In genomic region chr1:17437260-17438175, GRCh38 we compare ENCODE assay signal across 8 cellular contexts. TPM values are rescaled to one million over a fixed set of nuclear protein-coding genes. Genes with fewer than 3 reads are reported as not detected.
A peak's percentile ranks its signal among the peaks of the same experiment; 100 is the strongest.
DNase-seq lines count a peak whose midpoint lies in the region; ATAC-seq and TF ChIP-seq lines count a peak whose summit lies in the region.

No MANE protein-coding gene starts in this region.

- ATAC-seq in HG03039 (IDR thresholded peaks at IDR 0.05; ENCODE audit: unreplicated experiment) (peak; percentile 26), upper lobe of right lung (peak; percentile 68)

- peak overlapping the region; percentile 77 for H3K4me3 Mint-ChIP-seq in osteocyte (ENCODE audit: unreplicated experiment)

- intact Hi-C loops in upper lobe of right lung (cut with DNase I): no loop called here

- H3K27me3 ChIP-seq in Peyer's patch: no peaks in the 10 kb centered on the region
- no peaks in the 10 kb centered on the region for H3K27me3 ChIP-seq in upper lobe of right lung

- no peaks in the 10 kb centered on the region for H3K9me3 ChIP-seq in Peyer's patch
- H3K9me3 ChIP-seq in upper lobe of right lung: no peaks in the 10 kb centered on the region

- peaks cover 44% of the 10 kb centered on the region for H3K4me1 Mint-ChIP-seq in osteocyte (ENCODE audit: unreplicated experiment)

- H3K36me3 ChIP-seq in Peyer's patch (no peaks in the 10 kb centered on the region), upper lobe of right lung (peaks cover 7% of the 10 kb centered on the region)

- H3K27me3 Mint-ChIP-seq in osteocyte (ENCODE audit: unreplicated experiment): no peaks in the 10 kb centered on the region

- H3K27ac Mint-ChIP-seq in osteocyte (ENCODE audit: unreplicated experiment): peak overlapping the region; percentile 76

- no peaks in the 10 kb centered on the region for H3K9me3 Mint-ChIP-seq in osteocyte (ENCODE audit: unreplicated experiment)

- TF ChIP-seq CTCF in Peyer's patch (IDR thresholded peaks at IDR 0.05) (no peak), osteocyte (IDR thresholded peaks at IDR 0.05) (no peak), upper lobe of right lung (IDR thresholded peaks at IDR 0.05) (no peak)

- H3K4me3 ChIP-seq in Peyer's patch (peak overlapping the region; percentile 65 to 96 (median 79)), upper lobe of right lung (peak overlapping the region; percentile 66)

- no peak for TF ChIP-seq POLR2A in Peyer's patch (IDR thresholded peaks at IDR 0.05)

- peaks cover 13% of the 10 kb centered on the region for H3K36me3 Mint-ChIP-seq in osteocyte (ENCODE audit: unreplicated experiment)

- DNase-seq in NCI-H2029 (lab: John Stamatoyannopoulos, UW) (peak; percentile 24), NCI-H2029 treated with DMSO at 0.1 percent for 48 hours (lab: John Stamatoyannopoulos, UW) (no peak), Peyer's patch (peak; percentile 55 to 73 (median 61)), globus pallidus (ENCODE audit: low spot score) (peak; percentile 51), osteocyte (ENCODE audit: extremely low spot score, unreplicated experiment) (no peak), upper lobe of right lung (peak; percentile 76)
- peak; percentile 65 for DNase-seq in activated naive CD4-positive, alpha-beta T cell treated with Interleukin-2 at 50 U/mL for 16 hours

- H3K27ac ChIP-seq in Peyer's patch: peak overlapping the region; percentile 86 to 94 (median 90)
- H3K27ac ChIP-seq in upper lobe of right lung: peak overlapping the region; percentile 82

- H3K4me1 ChIP-seq in Peyer's patch: peaks cover 0 to 21% (median 11%) of the 10 kb centered on the region in 4 donors
- H3K4me1 ChIP-seq in upper lobe of right lung: peaks cover 31% of the 10 kb centered on the region

RNA-seq across cellular contexts. Expression of gene RCC2, which starts 2.0 kb away (rescaled TPM):
- total RNA-seq in Peyer's patch (10 to 100 TPM; 22.9 to 54.5 (median 34.9) TPM), osteocyte (102 and 104 TPM in 2 replicates), upper lobe of right lung (48.6 TPM)

Comparison
In these comparisons a context has a peak if more than half of its experiments do, and no peak if none do; other contexts are left out.
1. DNase-seq: peak in NCI-H2029 (single experiment), Peyer's patch (3 of 3), activated naive CD4-positive, alpha-beta T cell treated with Interleukin-2 at 50 U/mL for 16 hours (single experiment), globus pallidus (single experiment) and upper lobe of right lung (single experiment); none in NCI-H2029 treated with DMSO at 0.1 percent for 48 hours (single experiment) and osteocyte (single experiment).